ENCODE assay signal across 9 cellular contexts in genomic region chr10:119209736-119210355, GRCh38. TPM values are rescaled to one million over a fixed set of nuclear protein-coding genes. Genes with fewer than 3 reads are reported as not detected.
DNase-seq lines count a peak whose midpoint lies in the region; ATAC-seq and TF ChIP-seq lines count a peak whose summit lies in the region.
"Had no signal": no experiment of that assay in that cellular context is flagged by ENCODE, and none has a peak within 500 bp of the region (broad histone marks: within the 10 kb centered on the region; RNA-seq: fewer than 3 reads in every experiment).

No MANE protein-coding gene starts in this region.

- H3K4me1 Mint-ChIP-seq in activated naive CD4-positive, alpha-beta T cell treated with anti-CD3 and anti-CD28 coated beads, Interleukin-2, amount 50 U/mL, for 24 hours: peaks cover 73% of the 10 kb centered on the region
- peaks cover 59% of the 10 kb centered on the region for H3K4me1 Mint-ChIP-seq in activated naive CD8-positive, alpha-beta T cell treated with anti-CD3 and anti-CD28 coated beads, Interleukin-2, amount 10 ng/mL, durations not matched to agents 7 days and 5 days

- H3K9me3 ChIP-seq in lung (ENCODE audit: control insufficient read depth in 2 of 2, insufficient read depth in 1 of 2, low read length in 1 of 2): no peaks in the 10 kb centered on the region
- H3K9me3 ChIP-seq in upper lobe of right lung: no peaks in the 10 kb centered on the region

- H3K27me3 ChIP-seq in lung (ENCODE audit: control insufficient read depth, insufficient read depth) (no peaks in the 10 kb centered on the region), upper lobe of right lung (no peaks in the 10 kb centered on the region)

- H3K27me3 Mint-ChIP-seq in activated naive CD4-positive, alpha-beta T cell treated with anti-CD3 and anti-CD28 coated beads, Interleukin-2, amount 50 U/mL, for 24 hours: no peaks in the 10 kb centered on the region
- no peaks in the 10 kb centered on the region for H3K27me3 Mint-ChIP-seq in activated naive CD8-positive, alpha-beta T cell treated with anti-CD3 and anti-CD28 coated beads, Interleukin-2, amount 10 ng/mL, durations not matched to agents 7 days and 5 days

- peaks cover 0 to 1% of the 10 kb centered on the region in 2 donors for H3K36me3 ChIP-seq in lung (ENCODE audit: control insufficient read depth in 2 of 2, insufficient read depth in 2 of 2, low read length in 2 of 2)
- H3K36me3 ChIP-seq in upper lobe of right lung: no peaks in the 10 kb centered on the region

- peaks cover 0 to 15% of the 10 kb centered on the region in 2 donors for H3K4me1 ChIP-seq in lung (ENCODE audit: control insufficient read depth in 2 of 2, insufficient read depth in 2 of 2, low read length in 2 of 2)
- H3K4me1 ChIP-seq in upper lobe of right lung: peaks cover 50% of the 10 kb centered on the region

- POLR2A ChIA-PET in activated naive CD8-positive, alpha-beta T cell treated with anti-CD3 and anti-CD28 coated beads, Interleukin-2, amount 10 ng/mL, durations not matched to agents 7 days and 5 days (lab: Charles Lee): interaction anchor here (0.5 to 2.9 kb wide), 4 partner anchors 65 to 366 kb away, joined by 3 to 10 read pairs (median 6); no protein-coding TSS in a partner anchor

- H3K27ac ChIP-seq in lung (ENCODE audit: low read depth in 1 of 2, low read length in 1 of 2) (peak overlapping the region; percentile 38 to 75), upper lobe of right lung (peak overlapping the region; percentile 84)

- ATAC-seq in activated naive CD8-positive, alpha-beta T cell treated with anti-CD3 and anti-CD28 coated beads, Interleukin-2, amount 10 ng/mL, durations not matched to agents 7 days and 5 days (ENCODE audit: low read depth): no peak
- ATAC-seq in lung (ENCODE audit: insufficient read depth, low FRiP score) (no peak), upper lobe of right lung (no peak), HG03196 (IDR thresholded peaks at IDR 0.05; ENCODE audit: unreplicated experiment) (no peak)

- 28 to 44% methylated on average over 9 of the region's 9 CpGs for WGBS in lung, 2 donors

- intact Hi-C loops in upper lobe of right lung (cut with DNase I): no loop called here

- peak overlapping the region; percentile 92 for H3K27ac Mint-ChIP-seq in activated naive CD4-positive, alpha-beta T cell treated with anti-CD3 and anti-CD28 coated beads, Interleukin-2, amount 50 U/mL, for 24 hours
- peak overlapping the region; percentile 90 for H3K27ac Mint-ChIP-seq in activated naive CD8-positive, alpha-beta T cell treated with anti-CD3 and anti-CD28 coated beads, Interleukin-2, amount 10 ng/mL, durations not matched to agents 7 days and 5 days

- H3K4me3 ChIP-seq in lung (peak overlapping the region; percentile 31), upper lobe of right lung (peak overlapping the region; percentile 87)

- DNase-seq in activated naive CD4-positive, alpha-beta T cell treated with Interleukin-2 at 50 U/mL for 16 hours: no peak
- DNase-seq in activated naive CD8-positive, alpha-beta T cell treated with anti-CD3 and anti-CD28 coated beads, Interleukin-2, amount 10 ng/mL, durations not matched to agents 7 days and 5 days: no peak
- no peak for DNase-seq in lung (ENCODE audit: low spot score)
- no peak for DNase-seq in upper lobe of right lung
- no peak for DNase-seq in SK-N-DZ (ENCODE audit: low spot score)
- DNase-seq in effector CD4-positive, alpha-beta T cell: no peak
- DNase-seq: DMS153 had no signal

- peaks cover 5% of the 10 kb centered on the region for H3K36me3 Mint-ChIP-seq in activated naive CD4-positive, alpha-beta T cell treated with anti-CD3 and anti-CD28 coated beads, Interleukin-2, amount 50 U/mL, for 24 hours
- H3K36me3 Mint-ChIP-seq in activated naive CD8-positive, alpha-beta T cell treated with anti-CD3 and anti-CD28 coated beads, Interleukin-2, amount 10 ng/mL, durations not matched to agents 7 days and 5 days: peaks cover 5% of the 10 kb centered on the region

- H3K9me3 Mint-ChIP-seq in activated naive CD4-positive, alpha-beta T cell treated with anti-CD3 and anti-CD28 coated beads, Interleukin-2, amount 50 U/mL, for 24 hours: no peaks in the 10 kb centered on the region
- H3K9me3 Mint-ChIP-seq in activated naive CD8-positive, alpha-beta T cell treated with anti-CD3 and anti-CD28 coated beads, Interleukin-2, amount 10 ng/mL, durations not matched to agents 7 days and 5 days: no peaks in the 10 kb centered on the region

- peak overlapping the region; percentile 98 for H3K4me3 Mint-ChIP-seq in activated naive CD4-positive, alpha-beta T cell treated with anti-CD3 and anti-CD28 coated beads, Interleukin-2, amount 50 U/mL, for 24 hours
- H3K4me3 Mint-ChIP-seq in activated naive CD8-positive, alpha-beta T cell treated with anti-CD3 and anti-CD28 coated beads, Interleukin-2, amount 10 ng/mL, durations not matched to agents 7 days and 5 days: peak overlapping the region; percentile 97

- TF ChIP-seq CTCF in lung (IDR thresholded peaks at IDR 0.05; ENCODE audit: control extremely low read depth, extremely low read depth) (no peak), upper lobe of right lung (IDR thresholded peaks at IDR 0.05) (no peak)

RNA-seq across cellular contexts. Expression of gene GRK5, which starts 2.5 kb away (rescaled TPM):
- 10 to 100 TPM; 19.6 to 21.8 TPM for total RNA-seq in activated naive CD8-positive, alpha-beta T cell treated with anti-CD3 and anti-CD28 coated beads, Interleukin-2, amount 10 ng/mL, durations not matched to agents 7 days and 5 days
- total RNA-seq in lung (10 to 100 TPM; 42.7 to 43.1 TPM), upper lobe of right lung (83.5 TPM)
- polyA plus RNA-seq in lung: 10 to 100 TPM; 18.5 to 37.9 TPM
- 57.8 and 65.3 TPM in 2 replicates for polyA plus RNA-seq in SK-N-DZ (2014; cell fraction: cytosol; rRNA removed)
- 48.9 and 53.5 TPM in 2 replicates for polyA plus RNA-seq in SK-N-DZ (2014; cell fraction: nucleus; rRNA removed)

RNA-seq across cellular contexts. Expression of gene PRDX3, which starts 31.2 kb away (rescaled TPM):
- 10 to 100 TPM; 93.8 to 99.3 TPM for total RNA-seq in activated naive CD8-positive, alpha-beta T cell treated with anti-CD3 and anti-CD28 coated beads, Interleukin-2, amount 10 ng/mL, durations not matched to agents 7 days and 5 days
- total RNA-seq in lung: 100 to 1,000 TPM in 1 of 2 donors, 10 to 100 TPM in 1; 99.9 to 118 TPM
- 100 to 1,000 TPM in 1 of 2 donors, 10 to 100 TPM in 1; 84.1 to 155 TPM for polyA plus RNA-seq in lung
- total RNA-seq in upper lobe of right lung: 76.7 TPM
- polyA plus RNA-seq in SK-N-DZ (2014; cell fraction: cytosol; rRNA removed): 438 and 453 TPM in 2 replicates
- 217 and 287 TPM in 2 replicates for polyA plus RNA-seq in SK-N-DZ (2014; cell fraction: nucleus; rRNA removed)

RNA-seq across cellular contexts. Expression of gene SFXN4, which starts 44.3 kb away (rescaled TPM):
- total RNA-seq in activated naive CD8-positive, alpha-beta T cell treated with anti-CD3 and anti-CD28 coated beads, Interleukin-2, amount 10 ng/mL, durations not matched to agents 7 days and 5 days: 10 to 100 TPM; 23.2 to 24.1 TPM
- total RNA-seq in lung (10 to 100 TPM; 10.6 to 22.0 TPM), upper lobe of right lung (20.8 TPM)
- 10 to 100 TPM; 22.1 to 40.4 TPM for polyA plus RNA-seq in lung
- 47.9 and 341 TPM in 2 replicates for polyA plus RNA-seq in SK-N-DZ (2014; cell fraction: cytosol; rRNA removed)
- polyA plus RNA-seq in SK-N-DZ (2014; cell fraction: nucleus; rRNA removed): 126 and 295 TPM in 2 replicates
